9 cellular contexts compared by ENCODE assay signal in genomic region chr16:22171953-22172352, GRCh38. TPM values are rescaled to one million over a fixed set of nuclear protein-coding genes. Genes with fewer than 3 reads are reported as not detected.
"Had no signal": no experiment of that assay in that cellular context is flagged by ENCODE, and none has a peak within 500 bp of the region (broad histone marks: within the 10 kb centered on the region; RNA-seq: fewer than 3 reads in every experiment).

No MANE protein-coding gene starts in this region.

- FAIRE-seq: G401.6, GM12878, GM12891, GM12892, GM18507, GM19239 had no signal

- DNase-seq: GDM1, GF-D8 had no signal

- H3K4me3 ChIP-seq: GM12878 had no signal

- ATAC-seq: GM12878 had no signal

RNA-seq across cellular contexts. Expression of gene SDR42E2, which starts 9.6 kb away (rescaled TPM):
- total RNA-seq: G401, GM12878 had no signal
